Comparison of ENCODE assay signal across 12 cellular contexts in genomic region chr4:184477201-184477999, GRCh38. TPM values are rescaled to one million over a fixed set of nuclear protein-coding genes. Genes with fewer than 3 reads are reported as not detected.
DNase-seq lines count a peak whose midpoint lies in the region; ATAC-seq, FAIRE-seq and TF ChIP-seq lines count a peak whose summit lies in the region.
"Had no signal": no experiment of that assay in that cellular context is flagged by ENCODE, and none has a peak within 500 bp of the region (broad histone marks: within the 10 kb centered on the region; RNA-seq: fewer than 3 reads in every experiment).

No MANE protein-coding gene starts in this region.

- H3K27ac Mint-ChIP-seq in type B pancreatic cell, result peak overlapping the region; percentile 44

- DNase-seq in left ventricle myocardium inferior, result no peak
- DNase-seq in right atrium auricular region (ENCODE audit: low spot score), result no peak
- DNase-seq in K562 (ENCODE audit: extremely low read depth in 1 of 4, low spot score in 3 of 4), result no peak
- DNase-seq in midbrain (lab: John Stamatoyannopoulos, UW), result peak; percentile 89
- no peak for DNase-seq in type B pancreatic cell (ENCODE audit: extremely low spot score, unreplicated experiment)
- DNase-seq in stimulated activated naive CD4-positive, alpha-beta T cell (lab: John Stamatoyannopoulos, UW), result no peak
- no peak for DNase-seq in heart left ventricle
- DNase-seq: colonic mucosa, kidney had no signal

- TF ChIP-seq RAD21 in K562 (CRISPR knock-in tag; conservative IDR thresholded peaks at IDR 0.05 in 1 of 2, IDR thresholded peaks at IDR 0.05 in 1 of 2), result no peak

- H3K27me3 Mint-ChIP-seq in type B pancreatic cell, result no peaks in the 10 kb centered on the region

- POLR2A ChIA-PET in K562 (lab: Yijun Ruan, JAX), result no interaction called here

- TF ChIP-seq CTCF in left ventricle myocardium inferior (IDR thresholded peaks at IDR 0.05; ENCODE audit: borderline replicate concordance) (no peak), right atrium auricular region (IDR thresholded peaks at IDR 0.05) (no peak), K562 (IDR thresholded peaks at IDR 0.05 in 2 of 3, conservative IDR thresholded peaks at IDR 0.05 in 1 of 3; ENCODE audit: insufficient read depth in 2 of 3, low read depth in 1 of 3, low read length in 3 of 3) (no peak), type B pancreatic cell (conservative IDR thresholded peaks at IDR 0.05) (no peak), heart left ventricle (IDR thresholded peaks at IDR 0.05) (no peak)

- H3K4me3 Mint-ChIP-seq in type B pancreatic cell, result peak overlapping the region; percentile 65

- ATAC-seq in K562, result no peak
- no peak for ATAC-seq in GM19397 (IDR thresholded peaks at IDR 0.05; ENCODE audit: unreplicated experiment)
- ATAC-seq in heart left ventricle, result no peak
- ATAC-seq: HCT116 had no signal

- in situ Hi-C loops in K562 (cut with MboI), result no loop called here

- H2AFZ ChIP-seq in K562 (ENCODE audit: low read depth, low read length), result no peak overlapping the region

- H3K79me2 ChIP-seq in K562 (ENCODE audit: control insufficient read depth, insufficient read depth, low read length), result peaks cover 39% of the 10 kb centered on the region

- H3K4me2 ChIP-seq in K562 (ENCODE audit: insufficient read depth, low read length), result peak overlapping the region; percentile 17; the same call in 1 of the 2 replicates

- BruUV-seq in K562 (replicated peaks; lab: Mats Ljungman, UMichigan), result no TSS peak

- intact Hi-C loops in left ventricle myocardium inferior (cut with micrococcal nuclease), result loop anchor here (5.0 kb wide), 1 partner anchor 60 kb away; no protein-coding TSS in a partner anchor
- intact Hi-C loops in K562 (cut with micrococcal nuclease), result no loop called here
- intact Hi-C loops in heart left ventricle (cut with DNase I), result loop anchor here in 8 of 10 donors (5.0 to 10.0 kb wide), 9 partner anchors 53 to 215 kb away; partner anchors contain the start of genes CASP3 (in 3 of the 8) and PRIMPOL (in 3 of the 8)

- no peak overlapping the region for H3K4me3 ChIP-seq in left ventricle myocardium inferior
- H3K4me3 ChIP-seq in right atrium auricular region, result no peak overlapping the region
- H3K4me3 ChIP-seq in K562, result no peak overlapping the region
- H3K4me3 ChIP-seq in heart left ventricle, result peak overlapping the region in 1 of 12 donors; percentile 94
- H3K4me3 ChIP-seq: colonic mucosa had no signal

- no peaks in the 10 kb centered on the region for H3K36me3 ChIP-seq in left ventricle myocardium inferior
- no peaks in the 10 kb centered on the region for H3K36me3 ChIP-seq in right atrium auricular region
- H3K36me3 ChIP-seq in K562 (ENCODE audit: control insufficient read depth, insufficient read depth, low read length), result peaks cover 9% of the 10 kb centered on the region; the same call in 1 of the 3 replicates
- H3K36me3 ChIP-seq in heart left ventricle, result no peaks in the 10 kb centered on the region
- H3K36me3 ChIP-seq: colonic mucosa had no signal

- peak overlapping the region in 1 of 2 experiments; percentile 29; a peak in 1 of 4 replicates for H3K9ac ChIP-seq in K562 (ENCODE audit: insufficient read depth in 1 of 2, low read depth in 2 of 2, low read length in 2 of 2)

- H4K20me1 ChIP-seq in K562 (replicated peaks; ENCODE audit: control insufficient read depth, insufficient read depth, low read length), result 0 out of 2 replicates have a peak, but pooled peaks cover 3% of the 10 kb centered on the region

- CTCF ChIA-PET in K562 (lab: Yijun Ruan, JAX; ENCODE audit: low intra/inter-chr PET ratio), result no interaction called here

- H3K4me1 ChIP-seq in left ventricle myocardium inferior, result peaks cover 45% of the 10 kb centered on the region
- peaks cover 0 to 23% of the 10 kb centered on the region in 2 donors for H3K4me1 ChIP-seq in right atrium auricular region
- H3K4me1 ChIP-seq in K562 (replicated peaks in 1 of 2; ENCODE audit: control insufficient read depth in 2 of 2, insufficient read depth in 2 of 2, low read length in 2 of 2), result peaks cover 15 to 18% of the 10 kb centered on the region in 2 experiments
- H3K4me1 ChIP-seq in heart left ventricle, result peaks cover 4 to 49% (median 20%) of the 10 kb centered on the region in 12 donors
- H3K4me1 ChIP-seq: colonic mucosa had no signal

- H3K9me3 ChIP-seq in left ventricle myocardium inferior (replicated peaks) (no peaks in the 10 kb centered on the region), right atrium auricular region (no peaks in the 10 kb centered on the region), K562 (replicated peaks; ENCODE audit: control insufficient read depth, insufficient read depth, low read depth, low read length) (no peaks in the 10 kb centered on the region), heart left ventricle (no peaks in the 10 kb centered on the region)
- H3K9me3 ChIP-seq: colonic mucosa had no signal

- H3K36me3 Mint-ChIP-seq in type B pancreatic cell, result no peaks in the 10 kb centered on the region

- no peak for FAIRE-seq in K562 (lab: Jason Lieb, UNC)
- FAIRE-seq: kidney had no signal

- H3K9me3 Mint-ChIP-seq in type B pancreatic cell, result no peaks in the 10 kb centered on the region

- H3K27ac ChIP-seq in left ventricle myocardium inferior (replicated peaks), result peak overlapping the region; percentile 43
- H3K27ac ChIP-seq in right atrium auricular region, result peak overlapping the region in 1 of 2 donors; percentile 1
- no peak overlapping the region for H3K27ac ChIP-seq in K562 (ENCODE audit: extremely low read depth, low read depth, low read length)
- peak overlapping the region in 6 of 12 donors; percentile 8 to 100 (median 35) for H3K27ac ChIP-seq in heart left ventricle
- H3K27ac ChIP-seq: C4-2B, colonic mucosa had no signal

- H3K27me3 ChIP-seq in left ventricle myocardium inferior (ENCODE audit: low read depth) (no peaks in the 10 kb centered on the region), right atrium auricular region (no peaks in the 10 kb centered on the region), K562 (ENCODE audit: control insufficient read depth in 2 of 2, insufficient read depth in 2 of 2, low read length in 2 of 2) (no peaks in the 10 kb centered on the region), heart left ventricle (no peaks in the 10 kb centered on the region)
- H3K27me3 ChIP-seq: colonic mucosa had no signal

- peaks cover 23% of the 10 kb centered on the region for H3K4me1 Mint-ChIP-seq in type B pancreatic cell (ENCODE audit: unreplicated experiment)

- H3K9me1 ChIP-seq in K562 (ENCODE audit: control insufficient read depth, insufficient read depth, low read length), result no peaks in the 10 kb centered on the region

- WGBS in K562 (ENCODE audit: insufficient coverage, low coverage, missing lambda C conversion rate), result 47% methylated on average over 9 of the region's 9 CpGs
- 54 to 60% (median 57%) methylated on average over 9 of the region's 9 CpGs for WGBS in heart left ventricle, 4 donors

- no peak for TF ChIP-seq EP300 in K562 (IDR thresholded peaks at IDR 0.05; ENCODE audit: low read length)

- TF ChIP-seq POLR2A in K562 (conservative IDR thresholded peaks at IDR 0.05) (no peak), heart left ventricle (IDR thresholded peaks at IDR 0.05) (no peak)

TF ChIP-seq in K562, 482 proteins besides CTCF, POLR2A, EP300 and RAD21:
- peak; percentile 69 for TF ChIP-seq MAFG (tag; conservative IDR thresholded peaks at IDR 0.05)
- TF ChIP-seq ZNF316 (IDR thresholded peaks at IDR 0.05), result peak; percentile 88
- no peak for TF ChIP-seq TGIF2 (CRISPR knock-in tag; IDR thresholded peaks at IDR 0.05)
- no peak for TF ChIP-seq DACH1 (IDR thresholded peaks at IDR 0.05; ENCODE audit: partially characterized antibody)
- peak; percentile 60 for TF ChIP-seq MAFK (IDR thresholded peaks at IDR 0.05; ENCODE audit: low read length)
- TF ChIP-seq MAFF (IDR thresholded peaks at IDR 0.05; ENCODE audit: low read length), result peak; percentile 68
- peak; percentile 81 for TF ChIP-seq C11orf30 (IDR thresholded peaks at IDR 0.05; ENCODE audit: low read depth)
TF ChIP-seq in K562: peak in this region for 5.

RNA-seq across cellular contexts. Expression of gene IRF2, which starts 3.0 kb away (rescaled TPM):
- total RNA-seq in left ventricle myocardium inferior, result 25.9 TPM
- total RNA-seq in right atrium auricular region, result 10 to 100 TPM; 17.7 to 24.5 TPM
- total RNA-seq in K562 (2011; cell fraction: chromatin; rRNA removed; ENCODE audit: low replicate concordance), result 15.6 and 19.2 TPM in 2 replicates
- 10.3 and 10.7 TPM in 2 replicates for total RNA-seq in K562 (2011; cell fraction: nucleolus; rRNA removed)
- 10.5 and 12.5 TPM in 2 replicates for total RNA-seq in K562 (2011; cell fraction: nucleoplasm; rRNA removed)
- total RNA-seq in K562 (2014; rRNA removed), result 7.1 and 8.2 TPM in 2 replicates
- 12.0 TPM in 2 replicates for total RNA-seq in K562 (2014; rRNA removed; fragmentation: Illumina TruSeq; extraction: Trizol)
- total RNA-seq in K562 (2015; rRNA removed; fragmentation: Illumina TruSeq; extraction: Trizol), result 9.9 and 10.2 TPM in 2 replicates
- total RNA-seq in K562 (2021), result 11.3 and 11.9 TPM in 2 replicates
- 11.3 and 15.3 TPM in 2 replicates for polyA plus RNA-seq in K562 (2011; rRNA removed)
- polyA plus RNA-seq in K562 (2011; cell fraction: cytosol; rRNA removed), result 11.6 and 13.5 TPM in 2 replicates
- polyA plus RNA-seq in K562 (2011; cell fraction: nucleus; rRNA removed), result 9.3 and 12.3 TPM in 2 replicates
- 10.6 and 13.8 TPM in 2 replicates for polyA plus RNA-seq in K562 (2012)
- 12.2 and 14.5 TPM in 2 replicates for polyA plus RNA-seq in K562 (2014; fragmentation: Illumina TruSeq; extraction: Trizol)
- polyA plus RNA-seq in K562 (2014; fragmentation: Nextera tagmentation; extraction: Ambion mirVana), result 10 to 100 TPM in 1 of 2 experiments, 1 to 10 TPM in 1; 8.8 to 17.1 TPM
- 8.4 and 9.4 TPM in 2 replicates for polyA plus RNA-seq in K562 (2014; rRNA removed)
- polyA minus RNA-seq in K562 (2011; rRNA and poly(A)+ RNA removed), result 18.1 and 18.7 TPM in 2 replicates
- 8.7 and 10.5 TPM in 2 replicates for polyA minus RNA-seq in K562 (2011; cell fraction: cytosol; rRNA and poly(A)+ RNA removed)
- 7.4 and 19.0 TPM in 2 replicates for polyA minus RNA-seq in K562 (2011; cell fraction: nucleus; rRNA and poly(A)+ RNA removed)
- 19.7 and 23.6 TPM in 2 replicates for total RNA-seq in type B pancreatic cell (ENCODE audit: low replicate concordance)
- 10 to 100 TPM; 21.7 to 47.2 (median 28.7) TPM for total RNA-seq in heart left ventricle
- polyA plus RNA-seq in heart left ventricle, result 10 to 100 TPM; 11.5 to 12.0 TPM
